ENCODE assay signal across 1 cellular context in the genomic region with DNA sequence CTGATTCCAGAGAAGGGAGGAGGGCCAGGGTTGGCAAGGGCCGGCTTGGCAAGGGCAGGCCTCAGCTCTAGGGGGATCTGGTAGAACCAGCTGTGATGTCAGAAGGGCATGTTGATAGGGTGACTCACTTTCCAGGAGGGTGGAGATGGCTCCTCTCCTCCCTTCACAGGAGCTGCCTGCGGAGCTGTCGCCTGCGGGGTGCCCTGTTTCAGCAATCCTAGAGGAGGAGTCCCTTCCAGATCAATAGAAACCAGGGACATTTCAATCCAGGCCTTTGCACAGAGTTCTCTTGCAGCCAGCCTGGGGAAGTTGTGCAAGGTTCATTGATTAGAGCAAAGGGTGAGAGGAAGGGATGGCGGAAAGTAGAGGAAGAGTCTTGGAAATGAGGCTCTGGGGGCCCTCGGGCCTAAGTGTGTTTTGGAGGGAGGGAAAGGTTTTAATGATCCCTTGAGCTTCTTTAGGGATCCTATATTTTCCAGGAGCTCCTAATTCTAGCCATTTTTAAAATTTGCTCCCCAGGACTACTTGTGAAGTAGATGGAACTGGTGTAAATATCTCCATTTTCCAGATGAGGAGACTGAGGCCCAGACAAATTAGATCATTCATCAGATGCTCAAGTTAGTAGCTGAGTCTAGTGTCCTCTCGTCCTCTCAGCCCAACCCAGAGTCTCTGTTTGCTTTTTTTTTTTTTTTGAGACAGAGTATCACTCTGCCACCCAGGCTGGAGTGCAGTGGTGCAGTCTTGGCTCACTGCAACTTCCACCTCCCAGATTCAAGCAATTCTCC.
A peak's percentile ranks its signal among the peaks of the same experiment; 100 is the strongest.
TF ChIP-seq lines count a peak whose summit lies in the region.

No MANE protein-coding gene starts in this region.

TF ChIP-seq in HepG2, 621 proteins besides CTCF, POLR2A, EP300 and RAD21 (continued from another document and continues in another):
- TF ChIP-seq, protein P1, sequence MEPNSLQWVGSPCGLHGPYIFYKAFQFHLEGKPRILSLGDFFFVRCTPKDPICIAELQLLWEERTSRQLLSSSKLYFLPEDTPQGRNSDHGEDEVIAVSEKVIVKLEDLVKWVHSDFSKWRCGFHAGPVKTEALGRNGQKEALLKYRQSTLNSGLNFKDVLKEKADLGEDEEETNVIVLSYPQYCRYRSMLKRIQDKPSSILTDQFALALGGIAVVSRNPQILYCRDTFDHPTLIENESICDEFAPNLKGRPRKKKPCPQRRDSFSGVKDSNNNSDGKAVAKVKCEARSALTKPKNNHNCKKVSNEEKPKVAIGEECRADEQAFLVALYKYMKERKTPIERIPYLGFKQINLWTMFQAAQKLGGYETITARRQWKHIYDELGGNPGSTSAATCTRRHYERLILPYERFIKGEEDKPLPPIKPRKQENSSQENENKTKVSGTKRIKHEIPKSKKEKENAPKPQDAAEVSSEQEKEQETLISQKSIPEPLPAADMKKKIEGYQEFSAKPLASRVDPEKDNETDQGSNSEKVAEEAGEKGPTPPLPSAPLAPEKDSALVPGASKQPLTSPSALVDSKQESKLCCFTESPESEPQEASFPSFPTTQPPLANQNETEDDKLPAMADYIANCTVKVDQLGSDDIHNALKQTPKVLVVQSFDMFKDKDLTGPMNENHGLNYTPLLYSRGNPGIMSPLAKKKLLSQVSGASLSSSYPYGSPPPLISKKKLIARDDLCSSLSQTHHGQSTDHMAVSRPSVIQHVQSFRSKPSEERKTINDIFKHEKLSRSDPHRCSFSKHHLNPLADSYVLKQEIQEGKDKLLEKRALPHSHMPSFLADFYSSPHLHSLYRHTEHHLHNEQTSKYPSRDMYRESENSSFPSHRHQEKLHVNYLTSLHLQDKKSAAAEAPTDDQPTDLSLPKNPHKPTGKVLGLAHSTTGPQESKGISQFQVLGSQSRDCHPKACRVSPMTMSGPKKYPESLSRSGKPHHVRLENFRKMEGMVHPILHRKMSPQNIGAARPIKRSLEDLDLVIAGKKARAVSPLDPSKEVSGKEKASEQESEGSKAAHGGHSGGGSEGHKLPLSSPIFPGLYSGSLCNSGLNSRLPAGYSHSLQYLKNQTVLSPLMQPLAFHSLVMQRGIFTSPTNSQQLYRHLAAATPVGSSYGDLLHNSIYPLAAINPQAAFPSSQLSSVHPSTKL (CRISPR knock-in tag; IDR thresholded peaks at IDR 0.05): peak; percentile 61; the same call in 1 of the 2 replicates
- TF ChIP-seq PRPF4 (IDR thresholded peaks at IDR 0.05; ENCODE audit: low read depth, low read length, poor library complexity, severe bottlenecking) (no peak), SRSF1 (optimal IDR thresholded peaks at IDR 0.05; ENCODE audit: low read depth, low read length) (no peak), ZNF383 (CRISPR knock-in tag; IDR thresholded peaks at IDR 0.05; ENCODE audit: borderline replicate concordance) (no peak), NR2F2 (IDR thresholded peaks at IDR 0.05; ENCODE audit: borderline replicate concordance, low read depth) (0 out of 2 replicates have a peak, but pooled peaks have one; percentile 28), ZNF670 (CRISPR knock-in tag; IDR thresholded peaks at IDR 0.05; ENCODE audit: borderline replicate concordance) (peak; percentile 85), MXD4 (CRISPR knock-in tag; IDR thresholded peaks at IDR 0.05) (no peak), ZNF589 (CRISPR knock-in tag; conservative IDR thresholded peaks at IDR 0.05) (no peak; the same call in 1 of the 2 replicates), ZNF75D (CRISPR knock-in tag; IDR thresholded peaks at IDR 0.05; ENCODE audit: borderline replicate concordance) (no peak), ONECUT2 (CRISPR knock-in tag; IDR thresholded peaks at IDR 0.05) (peak; percentile 96), ZFP90 (CRISPR knock-in tag; IDR thresholded peaks at IDR 0.05; ENCODE audit: borderline replicate concordance) (no peak), RORA (CRISPR knock-in tag; IDR thresholded peaks at IDR 0.05) (no peak), PAWR (CRISPR knock-in tag; IDR thresholded peaks at IDR 0.05; ENCODE audit: borderline replicate concordance) (no peak), FOXP1 (IDR thresholded peaks at IDR 0.05) (no peak), FOXP1 (CRISPR knock-in tag; IDR thresholded peaks at IDR 0.05) (0 out of 2 replicates have a peak, but pooled peaks have one; percentile 22), ZNF605 (CRISPR knock-in tag; IDR thresholded peaks at IDR 0.05) (0 out of 2 replicates have a peak, but pooled peaks have one; percentile 40), CEBPB (IDR thresholded peaks at IDR 0.05; ENCODE audit: borderline replicate concordance, low read depth, low read length) (peak; percentile 96), GATAD2A (CRISPR knock-in tag; IDR thresholded peaks at IDR 0.05) (peak; percentile 94), ZNF468 (CRISPR knock-in tag; IDR thresholded peaks at IDR 0.05) (no peak), JUND (CRISPR knock-in tag; IDR thresholded peaks at IDR 0.05) (peak; percentile 79), ZNF263 (CRISPR knock-in tag; IDR thresholded peaks at IDR 0.05) (peak; percentile 94), CCDC6 (CRISPR knock-in tag; IDR thresholded peaks at IDR 0.05) (no peak), MED8 (CRISPR knock-in tag; IDR thresholded peaks at IDR 0.05; ENCODE audit: insufficient replicate concordance) (no peak), NFATC3 (CRISPR knock-in tag; IDR thresholded peaks at IDR 0.05) (no peak), ZNF232 (CRISPR knock-in tag; IDR thresholded peaks at IDR 0.05; ENCODE audit: borderline replicate concordance) (no peak), ZNF709 (CRISPR knock-in tag; IDR thresholded peaks at IDR 0.05) (no peak), ZNF543 (CRISPR knock-in tag; IDR thresholded peaks at IDR 0.05) (no peak), ARNT2 (CRISPR knock-in tag; IDR thresholded peaks at IDR 0.05; ENCODE audit: low read depth) (no peak), HNF4G (IDR thresholded peaks at IDR 0.05; ENCODE audit: borderline replicate concordance, low read depth, low read length) (peak; percentile 81), HNF4G (CRISPR knock-in tag; IDR thresholded peaks at IDR 0.05; ENCODE audit: borderline replicate concordance, low read depth) (peak; percentile 69; the same call in 1 of the 2 replicates), REPIN1 (CRISPR knock-in tag; IDR thresholded peaks at IDR 0.05; ENCODE audit: borderline replicate concordance, low read depth) (peak; percentile 49; the same call in 1 of the 2 replicates), HNF4A (CRISPR knock-in tag; IDR thresholded peaks at IDR 0.05) (peak; percentile 87), HMG20A (CRISPR knock-in tag; IDR thresholded peaks at IDR 0.05; ENCODE audit: borderline replicate concordance) (no peak), GABPA (IDR thresholded peaks at IDR 0.05; ENCODE audit: low read depth, low read length) (no peak), GABPA (CRISPR knock-in tag; IDR thresholded peaks at IDR 0.05; ENCODE audit: low read depth) (peak; percentile 23; the same call in 1 of the 2 replicates), BCL6 (CRISPR knock-in tag; IDR thresholded peaks at IDR 0.05) (peak; percentile 62), ZFY (CRISPR knock-in tag; IDR thresholded peaks at IDR 0.05) (0 out of 2 replicates have a peak, but pooled peaks have one; percentile 14), ELF1 (CRISPR knock-in tag; IDR thresholded peaks at IDR 0.05) (peak; percentile 37; the same call in 1 of the 2 replicates), ATAD3A (CRISPR knock-in tag; IDR thresholded peaks at IDR 0.05) (no peak), ZNF782 (CRISPR knock-in tag; IDR thresholded peaks at IDR 0.05; ENCODE audit: borderline replicate concordance) (no peak)
- TF ChIP-seq, protein P2, sequence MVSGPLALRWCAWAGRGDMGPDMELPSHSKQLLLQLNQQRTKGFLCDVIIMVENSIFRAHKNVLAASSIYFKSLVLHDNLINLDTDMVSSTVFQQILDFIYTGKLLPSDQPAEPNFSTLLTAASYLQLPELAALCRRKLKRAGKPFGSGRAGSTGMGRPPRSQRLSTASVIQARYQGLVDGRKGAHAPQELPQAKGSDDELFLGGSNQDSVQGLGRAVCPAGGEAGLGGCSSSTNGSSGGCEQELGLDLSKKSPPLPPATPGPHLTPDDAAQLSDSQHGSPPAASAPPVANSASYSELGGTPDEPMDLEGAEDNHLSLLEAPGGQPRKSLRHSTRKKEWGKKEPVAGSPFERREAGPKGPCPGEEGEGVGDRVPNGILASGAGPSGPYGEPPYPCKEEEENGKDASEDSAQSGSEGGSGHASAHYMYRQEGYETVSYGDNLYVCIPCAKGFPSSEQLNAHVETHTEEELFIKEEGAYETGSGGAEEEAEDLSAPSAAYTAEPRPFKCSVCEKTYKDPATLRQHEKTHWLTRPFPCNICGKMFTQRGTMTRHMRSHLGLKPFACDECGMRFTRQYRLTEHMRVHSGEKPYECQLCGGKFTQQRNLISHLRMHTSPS (CRISPR knock-in tag; IDR thresholded peaks at IDR 0.05; ENCODE audit: low read depth): peak; percentile 43; the same call in 1 of the 2 replicates
- TF ChIP-seq, protein P3, sequence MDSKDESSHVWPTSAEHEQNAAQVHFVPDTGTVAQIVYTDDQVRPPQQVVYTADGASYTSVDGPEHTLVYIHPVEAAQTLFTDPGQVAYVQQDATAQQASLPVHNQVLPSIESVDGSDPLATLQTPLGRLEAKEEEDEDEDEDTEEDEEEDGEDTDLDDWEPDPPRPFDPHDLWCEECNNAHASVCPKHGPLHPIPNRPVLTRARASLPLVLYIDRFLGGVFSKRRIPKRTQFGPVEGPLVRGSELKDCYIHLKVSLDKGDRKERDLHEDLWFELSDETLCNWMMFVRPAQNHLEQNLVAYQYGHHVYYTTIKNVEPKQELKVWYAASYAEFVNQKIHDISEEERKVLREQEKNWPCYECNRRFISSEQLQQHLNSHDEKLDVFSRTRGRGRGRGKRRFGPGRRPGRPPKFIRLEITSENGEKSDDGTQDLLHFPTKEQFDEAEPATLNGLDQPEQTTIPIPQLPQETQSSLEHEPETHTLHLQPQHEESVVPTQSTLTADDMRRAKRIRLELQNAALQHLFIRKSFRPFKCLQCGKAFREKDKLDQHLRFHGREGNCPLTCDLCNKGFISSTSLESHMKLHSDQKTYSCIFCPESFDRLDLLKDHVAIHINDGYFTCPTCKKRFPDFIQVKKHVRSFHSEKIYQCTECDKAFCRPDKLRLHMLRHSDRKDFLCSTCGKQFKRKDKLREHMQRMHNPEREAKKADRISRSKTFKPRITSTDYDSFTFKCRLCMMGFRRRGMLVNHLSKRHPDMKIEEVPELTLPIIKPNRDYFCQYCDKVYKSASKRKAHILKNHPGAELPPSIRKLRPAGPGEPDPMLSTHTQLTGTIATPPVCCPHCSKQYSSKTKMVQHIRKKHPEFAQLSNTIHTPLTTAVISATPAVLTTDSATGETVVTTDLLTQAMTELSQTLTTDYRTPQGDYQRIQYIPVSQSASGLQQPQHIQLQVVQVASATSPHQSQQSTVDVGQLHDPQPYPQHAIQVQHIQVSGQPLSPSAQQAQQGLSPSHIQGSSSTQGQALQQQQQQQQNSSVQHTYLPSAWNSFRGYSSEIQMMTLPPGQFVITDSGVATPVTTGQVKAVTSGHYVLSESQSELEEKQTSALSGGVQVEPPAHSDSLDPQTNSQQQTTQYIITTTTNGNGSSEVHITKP (CRISPR knock-in tag; IDR thresholded peaks at IDR 0.05; ENCODE audit: low read depth): no peak
- TF ChIP-seq, protein P4, sequence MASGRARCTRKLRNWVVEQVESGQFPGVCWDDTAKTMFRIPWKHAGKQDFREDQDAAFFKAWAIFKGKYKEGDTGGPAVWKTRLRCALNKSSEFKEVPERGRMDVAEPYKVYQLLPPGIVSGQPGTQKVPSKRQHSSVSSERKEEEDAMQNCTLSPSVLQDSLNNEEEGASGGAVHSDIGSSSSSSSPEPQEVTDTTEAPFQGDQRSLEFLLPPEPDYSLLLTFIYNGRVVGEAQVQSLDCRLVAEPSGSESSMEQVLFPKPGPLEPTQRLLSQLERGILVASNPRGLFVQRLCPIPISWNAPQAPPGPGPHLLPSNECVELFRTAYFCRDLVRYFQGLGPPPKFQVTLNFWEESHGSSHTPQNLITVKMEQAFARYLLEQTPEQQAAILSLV (CRISPR knock-in tag; IDR thresholded peaks at IDR 0.05; ENCODE audit: borderline replicate concordance): no peak
- TF ChIP-seq, protein P5, sequence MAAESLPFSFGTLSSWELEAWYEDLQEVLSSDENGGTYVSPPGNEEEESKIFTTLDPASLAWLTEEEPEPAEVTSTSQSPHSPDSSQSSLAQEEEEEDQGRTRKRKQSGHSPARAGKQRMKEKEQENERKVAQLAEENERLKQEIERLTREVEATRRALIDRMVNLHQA (CRISPR knock-in tag; IDR thresholded peaks at IDR 0.05): peak; percentile 74; the same call in 1 of the 2 replicates
- TF ChIP-seq, protein P6, sequence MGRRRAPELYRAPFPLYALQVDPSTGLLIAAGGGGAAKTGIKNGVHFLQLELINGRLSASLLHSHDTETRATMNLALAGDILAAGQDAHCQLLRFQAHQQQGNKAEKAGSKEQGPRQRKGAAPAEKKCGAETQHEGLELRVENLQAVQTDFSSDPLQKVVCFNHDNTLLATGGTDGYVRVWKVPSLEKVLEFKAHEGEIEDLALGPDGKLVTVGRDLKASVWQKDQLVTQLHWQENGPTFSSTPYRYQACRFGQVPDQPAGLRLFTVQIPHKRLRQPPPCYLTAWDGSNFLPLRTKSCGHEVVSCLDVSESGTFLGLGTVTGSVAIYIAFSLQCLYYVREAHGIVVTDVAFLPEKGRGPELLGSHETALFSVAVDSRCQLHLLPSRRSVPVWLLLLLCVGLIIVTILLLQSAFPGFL (CRISPR knock-in tag; IDR thresholded peaks at IDR 0.05): no peak
- TF ChIP-seq, protein P7, sequence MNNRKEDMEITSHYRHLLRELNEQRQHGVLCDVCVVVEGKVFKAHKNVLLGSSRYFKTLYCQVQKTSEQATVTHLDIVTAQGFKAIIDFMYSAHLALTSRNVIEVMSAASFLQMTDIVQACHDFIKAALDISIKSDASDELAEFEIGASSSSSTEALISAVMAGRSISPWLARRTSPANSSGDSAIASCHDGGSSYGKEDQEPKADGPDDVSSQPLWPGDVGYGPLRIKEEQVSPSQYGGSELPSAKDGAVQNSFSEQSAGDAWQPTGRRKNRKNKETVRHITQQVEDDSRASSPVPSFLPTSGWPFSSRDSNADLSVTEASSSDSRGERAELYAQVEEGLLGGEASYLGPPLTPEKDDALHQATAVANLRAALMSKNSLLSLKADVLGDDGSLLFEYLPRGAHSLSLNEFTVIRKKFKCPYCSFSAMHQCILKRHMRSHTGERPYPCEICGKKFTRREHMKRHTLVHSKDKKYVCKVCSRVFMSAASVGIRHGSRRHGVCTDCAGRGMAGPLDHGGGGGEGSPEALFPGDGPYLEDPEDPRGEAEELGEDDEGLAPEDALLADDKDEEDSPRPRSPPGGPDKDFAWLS (CRISPR knock-in tag; IDR thresholded peaks at IDR 0.05; ENCODE audit: borderline replicate concordance): no peak
- TF ChIP-seq, protein P8, sequence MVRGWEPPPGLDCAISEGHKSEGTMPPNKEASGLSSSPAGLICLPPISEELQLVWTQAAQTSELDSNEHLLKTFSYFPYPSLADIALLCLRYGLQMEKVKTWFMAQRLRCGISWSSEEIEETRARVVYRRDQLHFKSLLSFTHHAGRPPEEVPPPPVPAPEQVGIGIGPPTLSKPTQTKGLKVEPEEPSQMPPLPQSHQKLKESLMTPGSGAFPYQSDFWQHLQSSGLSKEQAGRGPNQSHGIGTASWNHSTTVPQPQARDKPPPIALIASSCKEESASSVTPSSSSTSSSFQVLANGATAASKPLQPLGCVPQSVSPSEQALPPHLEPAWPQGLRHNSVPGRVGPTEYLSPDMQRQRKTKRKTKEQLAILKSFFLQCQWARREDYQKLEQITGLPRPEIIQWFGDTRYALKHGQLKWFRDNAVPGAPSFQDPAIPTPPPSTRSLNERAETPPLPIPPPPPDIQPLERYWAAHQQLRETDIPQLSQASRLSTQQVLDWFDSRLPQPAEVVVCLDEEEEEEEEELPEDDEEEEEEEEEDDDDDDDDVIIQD (CRISPR knock-in tag; IDR thresholded peaks at IDR 0.05; ENCODE audit: low read depth): no peak
